In genomic region chr18:21273568-21273967, GRCh38 we compare ENCODE assay signal across 34 cellular contexts. TPM values are rescaled to one million over a fixed set of nuclear protein-coding genes. Genes with fewer than 3 reads are reported as not detected.
"Had no signal": no experiment of that assay in that cellular context is flagged by ENCODE, and none has a peak within 500 bp of the region (broad histone marks: within the 10 kb centered on the region; RNA-seq: fewer than 3 reads in every experiment).

No MANE protein-coding gene starts in this region.

- H3K9me3 ChIP-seq: adrenal gland, body of pancreas, esophagus muscularis mucosa, gastrocnemius medialis had no signal

- H3K27me3 ChIP-seq: adrenal gland, body of pancreas, esophagus muscularis mucosa, foreskin keratinocyte, gastrocnemius medialis, heart left ventricle had no signal

- H3K4me1 ChIP-seq: adrenal gland, body of pancreas, esophagus muscularis mucosa, foreskin keratinocyte, gastrocnemius medialis had no signal

- H3K36me3 ChIP-seq: adrenal gland, esophagus muscularis mucosa, gastrocnemius medialis, heart left ventricle had no signal

- ATAC-seq: activated CD4-positive, alpha-beta T cell treated with anti-CD3 and anti-CD28 coated beads for 36 hours; activated CD8-positive, alpha-beta memory T cell treated with anti-CD3 and anti-CD28 coated beads, Interleukin-2, amount 10 ng/mL, durations not matched to agents 7 days and 5 days; activated CD8-positive, alpha-beta T cell treated with anti-CD3 and anti-CD28 coated beads, Interleukin-2, amount 10 ng/mL, durations not matched to agents 7 days and 5 days; activated naive CD8-positive, alpha-beta T cell treated with anti-CD3 and anti-CD28 coated beads, Interleukin-2, amount 50 U/mL, for 24 hours; body of pancreas; effector memory CD8-positive, alpha-beta T cell; foreskin keratinocyte; gastrocnemius medialis; heart left ventricle had no signal

- H3K4me3 ChIP-seq: adrenal gland, body of pancreas, esophagus muscularis mucosa, gastrocnemius medialis, heart left ventricle had no signal

- DNase-seq: activated CD4-positive, alpha-beta memory T cell treated with anti-CD3 and anti-CD28 coated beads for 36 hours; activated CD4-positive, alpha-beta T cell treated with anti-CD3 and anti-CD28 coated beads for 36 hours; activated CD4-positive, alpha-beta T cell treated with anti-CD3 and anti-CD28 coated beads, Interleukin-2, amount 10 ng/mL, durations not matched to agents 24 days and 14 days; activated CD4-positive, CD25-positive, alpha-beta regulatory T cell; activated CD4-positive, CD25-positive, alpha-beta regulatory T cell treated with anti-CD3 and anti-CD28 coated beads, Interleukin-2, amount 50 U/mL, for 72 hours; activated CD8-positive, alpha-beta memory T cell treated with anti-CD3 and anti-CD28 coated beads, Interleukin-2, amount 10 ng/mL, durations not matched to agents 7 days and 5 days; activated CD8-positive, alpha-beta memory T cell treated with anti-CD3 and anti-CD28 coated beads, Interleukin-2, amount 50 U/mL, for 4 hours; activated CD8-positive, alpha-beta T cell treated with anti-CD3 and anti-CD28 coated beads, Interleukin-2, amount 10 ng/mL, durations not matched to agents 7 days and 5 days; activated effector memory CD4-positive, alpha-beta T cell treated with anti-CD3 and anti-CD28 coated beads, Interleukin-2, amount 50 U/mL, for 16 hours; activated naive CD4-positive, alpha-beta T cell treated with anti-CD3 and anti-CD28 coated beads for 36 hours; activated naive CD8-positive, alpha-beta T cell treated with anti-CD3 and anti-CD28 coated beads for 36 hours; activated naive CD8-positive, alpha-beta T cell treated with anti-CD3 and anti-CD28 coated beads, Interleukin-2, amount 50 U/mL, for 24 hours; activated T-cell treated with anti-CD3 and anti-CD28 coated beads, Interleukin-2, amount 50 U/mL, for 1 hour; activated T-cell treated with anti-CD3 and anti-CD28 coated beads, Interleukin-2, amount 50 U/mL, for 48 hours; adrenal gland; amygdala; aorta; body of pancreas; caudate nucleus; cortex of kidney; dermis blood vessel endothelial cell; effector CD4-positive, alpha-beta T cell; effector memory CD8-positive, alpha-beta T cell; erythroblast; foreskin keratinocyte; gastrocnemius medialis; glutamatergic neuron; heart left ventricle; T-helper 2 cell had no signal

- H3K27ac ChIP-seq: adrenal gland, body of pancreas, esophagus muscularis mucosa, foreskin keratinocyte, gastrocnemius medialis, heart left ventricle had no signal

- FAIRE-seq: colon had no signal

RNA-seq across cellular contexts. Expression of gene GREB1L, which starts 31.5 kb away (rescaled TPM):
- total RNA-seq: activated CD4-positive, alpha-beta memory T cell treated with anti-CD3 and anti-CD28 coated beads for 36 hours; activated CD4-positive, alpha-beta T cell treated with anti-CD3 and anti-CD28 coated beads for 36 hours; activated CD4-positive, alpha-beta T cell treated with anti-CD3 and anti-CD28 coated beads, Interleukin-2, amount 10 ng/mL, durations not matched to agents 24 days and 14 days; activated CD8-positive, alpha-beta memory T cell treated with anti-CD3 and anti-CD28 coated beads for 36 hours; activated CD8-positive, alpha-beta memory T cell treated with anti-CD3 and anti-CD28 coated beads, Interleukin-2, amount 10 ng/mL, durations not matched to agents 7 days and 5 days; activated CD8-positive, alpha-beta T cell treated with anti-CD3 and anti-CD28 coated beads, Interleukin-2, amount 10 ng/mL, durations not matched to agents 7 days and 5 days; activated naive CD4-positive, alpha-beta T cell treated with anti-CD3 and anti-CD28 coated beads for 36 hours; activated naive CD8-positive, alpha-beta T cell treated with anti-CD3 and anti-CD28 coated beads for 36 hours; activated T-helper 1 cell treated with anti-CD3 and anti-CD28 coated beads, Interleukin-12 subunit alpha, Interleukin-12 subunit beta, Interleukin-2, Interleukin-4 antibody, amounts not matched to agents 30 ng/mL and 10 ng/mL and 1 ng/mL, durations not matched to agents 14 hours and 24 hours and 36 hours; activated T-helper 2 cell treated with anti-CD3 and anti-CD28 coated beads, Interferon-gamma antibody, Interleukin-2, Interleukin-4, amounts not matched to agents 10 μg/mL and 5 μg/mL and 100 μg/mL, durations not matched to agents 14 hours and 24 hours and 36 hours had no signal
